8 cellular contexts compared by ENCODE assay signal in genomic region chr17:43673516-43674323, GRCh38. TPM values are rescaled to one million over a fixed set of nuclear protein-coding genes. Genes with fewer than 3 reads are reported as not detected.
DNase-seq lines count a peak whose midpoint lies in the region; ATAC-seq and TF ChIP-seq lines count a peak whose summit lies in the region.

No MANE protein-coding gene starts in this region.

- POLR2A ChIA-PET in CD8-positive, alpha-beta memory T cell (lab: Charles Lee) = no interaction called here

- H3K27ac Mint-ChIP-seq in CD8-positive, alpha-beta memory T cell = no peak overlapping the region
- peak overlapping the region; percentile 26 for H3K27ac Mint-ChIP-seq in activated T-cell treated with anti-CD3 and anti-CD28 coated beads, Interleukin-2, amount 50 U/mL, for 24 hours
- no peak overlapping the region for H3K27ac Mint-ChIP-seq in neural crest cell (ENCODE audit: unreplicated experiment)

- H3K4me1 ChIP-seq in CD8-positive, alpha-beta memory T cell (ENCODE audit: insufficient read depth, low read length) = peaks cover 3% of the 10 kb centered on the region
- H3K4me1 ChIP-seq in fibroblast of lung (ENCODE audit: control insufficient read depth, extremely low read depth, insufficient read depth, low read length) = no peaks in the 10 kb centered on the region

- H3K27ac ChIP-seq in CD8-positive, alpha-beta memory T cell (ENCODE audit: low read depth, low read length) = no peak overlapping the region
- H3K27ac ChIP-seq in fibroblast of lung (ENCODE audit: insufficient read depth, low read length) = no peak overlapping the region

- H3K9ac ChIP-seq in fibroblast of lung (ENCODE audit: insufficient read depth, low read length) = no peak overlapping the region

- no peaks in the 10 kb centered on the region for H3K36me3 ChIP-seq in CD8-positive, alpha-beta memory T cell (ENCODE audit: insufficient read depth, low read length)
- no peaks in the 10 kb centered on the region for H3K36me3 ChIP-seq in fibroblast of lung (ENCODE audit: control insufficient read depth, insufficient read depth, low read length)

- H3K9me3 ChIP-seq in CD8-positive, alpha-beta memory T cell (ENCODE audit: low read length) = no peaks in the 10 kb centered on the region
- H3K9me3 ChIP-seq in fibroblast of lung (ENCODE audit: control insufficient read depth, insufficient read depth, low read depth, low read length) = no peaks in the 10 kb centered on the region

- peak; percentile 50 to 75 (median 61) for DNase-seq in CD8-positive, alpha-beta memory T cell
- DNase-seq in HS-5 (ENCODE audit: low read depth) (peak; percentile 40), fibroblast of lung (ENCODE audit: low read depth in 2 of 2) (peak; percentile 33 to 64), neural crest cell (ENCODE audit: low read depth, low spot score) (peak; percentile 89), stromal cell of bone marrow (ENCODE audit: low read depth) (peak; percentile 39)
- peak; percentile 82 for DNase-seq in activated T-cell treated with anti-CD3 and anti-CD28 coated beads, Interleukin-2, amount 50 U/mL, for 24 hours

- H3K9me3 Mint-ChIP-seq in CD8-positive, alpha-beta memory T cell = no peaks in the 10 kb centered on the region
- no peaks in the 10 kb centered on the region for H3K9me3 Mint-ChIP-seq in activated T-cell treated with anti-CD3 and anti-CD28 coated beads, Interleukin-2, amount 50 U/mL, for 24 hours
- no peaks in the 10 kb centered on the region for H3K9me3 Mint-ChIP-seq in neural crest cell

- H2AFZ ChIP-seq in fibroblast of lung (ENCODE audit: low read length) = no peak overlapping the region

- peaks cover 9 to 16% (median 12%) of the 10 kb centered on the region in 3 donors for H3K4me1 Mint-ChIP-seq in CD8-positive, alpha-beta memory T cell
- H3K4me1 Mint-ChIP-seq in activated T-cell treated with anti-CD3 and anti-CD28 coated beads, Interleukin-2, amount 50 U/mL, for 24 hours (ENCODE audit: low read depth) = peaks cover 11% of the 10 kb centered on the region
- peaks cover 65% of the 10 kb centered on the region for H3K4me1 Mint-ChIP-seq in neural crest cell

- H3K27me3 Mint-ChIP-seq in CD8-positive, alpha-beta memory T cell = peaks cover 2 to 6% of the 10 kb centered on the region in 2 donors
- no peaks in the 10 kb centered on the region for H3K27me3 Mint-ChIP-seq in activated T-cell treated with anti-CD3 and anti-CD28 coated beads, Interleukin-2, amount 50 U/mL, for 24 hours
- H3K27me3 Mint-ChIP-seq in neural crest cell (ENCODE audit: low read depth) = no peaks in the 10 kb centered on the region

- H3K4me3 ChIP-seq in CD8-positive, alpha-beta memory T cell (ENCODE audit: low read length) = no peak overlapping the region
- H3K4me3 ChIP-seq in fibroblast of lung (replicated peaks in 1 of 4; ENCODE audit: control extremely low read depth in 1 of 4, insufficient read depth in 1 of 4, low read depth in 3 of 4, low read length in 4 of 4) = no peak overlapping the region

- H3K4me3 Mint-ChIP-seq in CD8-positive, alpha-beta memory T cell = no peak overlapping the region
- H3K4me3 Mint-ChIP-seq in activated T-cell treated with anti-CD3 and anti-CD28 coated beads, Interleukin-2, amount 50 U/mL, for 24 hours = no peak overlapping the region
- H3K4me3 Mint-ChIP-seq in neural crest cell = peak overlapping the region; percentile 2

- ATAC-seq in GM18868 (IDR thresholded peaks at IDR 0.05; ENCODE audit: unreplicated experiment) = no peak

- H3K36me3 Mint-ChIP-seq in CD8-positive, alpha-beta memory T cell = no peaks in the 10 kb centered on the region
- no peaks in the 10 kb centered on the region for H3K36me3 Mint-ChIP-seq in activated T-cell treated with anti-CD3 and anti-CD28 coated beads, Interleukin-2, amount 50 U/mL, for 24 hours (ENCODE audit: low read depth)
- no peaks in the 10 kb centered on the region for H3K36me3 Mint-ChIP-seq in neural crest cell (ENCODE audit: low read depth)

- peak; percentile 95 to 97 for TF ChIP-seq CTCF in fibroblast of lung (conservative IDR thresholded peaks at IDR 0.05 in 1 of 2, IDR thresholded peaks at IDR 0.05 in 1 of 2; ENCODE audit: low read depth in 1 of 2, low read length in 2 of 2)
- TF ChIP-seq CTCF in neural crest cell (conservative IDR thresholded peaks at IDR 0.05) = peak; percentile 97

- no peaks in the 10 kb centered on the region for H3K79me2 ChIP-seq in fibroblast of lung (ENCODE audit: control insufficient read depth, insufficient read depth, low read length)

- no peaks in the 10 kb centered on the region for H3K27me3 ChIP-seq in CD8-positive, alpha-beta memory T cell (ENCODE audit: insufficient read depth, low read length, poor library complexity, severe bottlenecking)
- no peaks in the 10 kb centered on the region for H3K27me3 ChIP-seq in fibroblast of lung (ENCODE audit: control insufficient read depth, insufficient read depth, low read length)

- CTCF ChIA-PET in CD8-positive, alpha-beta memory T cell (lab: Charles Lee) = interaction anchor here (0.7 to 5.8 kb wide), 16 partner anchors 10 to 103 kb away, joined by 3 to 120 read pairs (median 5); partner anchors contain the start of gene MEOX1

- no peak overlapping the region for H3K4me2 ChIP-seq in fibroblast of lung (ENCODE audit: extremely low read depth, insufficient read depth, low read length)

- no peaks in the 10 kb centered on the region for H4K20me1 ChIP-seq in fibroblast of lung (ENCODE audit: control insufficient read depth, extremely low read depth, insufficient read depth, low read length)

TF ChIP-seq in PFSK-1, 5 proteins besides CTCF, POLR2A, EP300 and RAD21:
- TF ChIP-seq FOXP2 (optimal IDR thresholded peaks at IDR 0.05; ENCODE audit: borderline replicate concordance, extremely low read depth, extremely low read length, insufficient read depth) = no peak
- TF ChIP-seq SIN3A (IDR thresholded peaks at IDR 0.05; ENCODE audit: borderline replicate concordance, insufficient read depth, low read length) = peak; percentile 52; the same call in 1 of the 2 replicates
- no peak for TF ChIP-seq TAF1 (IDR thresholded peaks at IDR 0.05; ENCODE audit: borderline replicate concordance, insufficient read depth, low read length)

RNA-seq across cellular contexts. Expression of gene MEOX1, which starts 12.0 kb away (rescaled TPM):
- 1 to 10 TPM in 1 of 2 experiments, under 1 TPM in 1; 0.86 to 1.2 TPM for total RNA-seq in CD8-positive, alpha-beta memory T cell
- polyA plus RNA-seq in CD8-positive, alpha-beta memory T cell = 5.4 TPM
- polyA plus RNA-seq in PFSK-1 (2012; ENCODE audit: insufficient read length, low read depth) = not detected
- total RNA-seq in fibroblast of lung (not detected in 2 replicates), neural crest cell (1.1 and 1.7 TPM in 2 replicates)
- polyA plus RNA-seq in fibroblast of lung = not detected in 2 replicates
- not detected in 2 replicates for polyA plus RNA-seq in fibroblast of lung (2012)
- polyA minus RNA-seq in fibroblast of lung (ENCODE audit: low replicate concordance) = not detected in 2 replicates

Comparison
In these comparisons a context has a peak if more than half of its experiments do, and no peak if none do; other contexts are left out.
1. DNase-seq: peak in every context shown above with its lines; median percentile 89 in neural crest cell; 82 in activated T-cell treated with anti-CD3 and anti-CD28 coated beads, Interleukin-2, amount 50 U/mL, for 24 hours; 61 in CD8-positive, alpha-beta memory T cell; 48 in fibroblast of lung; 40 in HS-5; 39 in stromal cell of bone marrow.